ENCODE assay signal across 3 cellular contexts in genomic region chr7:43727003-43727402, GRCh38.
TF ChIP-seq lines count a peak whose summit lies in the region.

No MANE protein-coding gene starts in this region.

TF ChIP-seq in GM23338, 12 proteins besides CTCF, POLR2A, EP300 and RAD21 (continues in another document):
- no peak for TF ChIP-seq ZNF331 (CRISPR knock-in tag; IDR thresholded peaks at IDR 0.05; ENCODE audit: low read depth)
- TF ChIP-seq EZH2phosphoT487 (IDR thresholded peaks at IDR 0.05; ENCODE audit: unreplicated experiment), result no peak
- TF ChIP-seq NANOG (IDR thresholded peaks at IDR 0.05; ENCODE audit: borderline replicate concordance), result no peak
- TF ChIP-seq ZNF114 (CRISPR knock-in tag; IDR thresholded peaks at IDR 0.05), result no peak
- no peak for TF ChIP-seq POLR2AphosphoS5 (IDR thresholded peaks at IDR 0.05; ENCODE audit: low read depth)
- no peak for TF ChIP-seq JUNB (IDR thresholded peaks at IDR 0.05; ENCODE audit: unreplicated experiment)
- no peak for TF ChIP-seq CREB1 (CRISPR knock-in tag; IDR thresholded peaks at IDR 0.05; ENCODE audit: low read depth)
- TF ChIP-seq ZNF462 (CRISPR knock-in tag; IDR thresholded peaks at IDR 0.05), result no peak

TF ChIP-seq in neural cell, 6 proteins besides CTCF, POLR2A, EP300 and RAD21:
- TF ChIP-seq REST (IDR thresholded peaks at IDR 0.05; ENCODE audit: borderline replicate concordance) (no peak), TAF1 (IDR thresholded peaks at IDR 0.05; ENCODE audit: low read depth) (no peak), MXI1 (conservative IDR thresholded peaks at IDR 0.05; ENCODE audit: poor library complexity, severe bottlenecking) (no peak), EZH2 (IDR thresholded peaks at IDR 0.05; ENCODE audit: borderline replicate concordance, insufficient read depth, low read length, poor library complexity, severe bottlenecking) (no peak), POLR2AphosphoS5 (IDR thresholded peaks at IDR 0.05) (no peak), SMC3 (conservative IDR thresholded peaks at IDR 0.05; ENCODE audit: poor library complexity) (no peak)
TF ChIP-seq in neural cell: peak in this region for 0.

TF ChIP-seq in SK-N-SH treated with all-trans-retinoic acid at 6 μM for 48 hours, 23 proteins besides CTCF, POLR2A, EP300 and RAD21:
- TF ChIP-seq ZNF8 (CRISPR knock-in tag; IDR thresholded peaks at IDR 0.05) (no peak), ZFP30 (CRISPR knock-in tag; IDR thresholded peaks at IDR 0.05) (no peak), GLIS3 (CRISPR knock-in tag; IDR thresholded peaks at IDR 0.05) (no peak), TSHZ2 (CRISPR knock-in tag; IDR thresholded peaks at IDR 0.05) (no peak), SNAI2 (CRISPR knock-in tag; IDR thresholded peaks at IDR 0.05) (no peak), TOX (CRISPR knock-in tag; IDR thresholded peaks at IDR 0.05; ENCODE audit: borderline replicate concordance) (no peak), CSRNP3 (CRISPR knock-in tag; IDR thresholded peaks at IDR 0.05) (no peak), ZC3H10 (CRISPR knock-in tag; IDR thresholded peaks at IDR 0.05) (no peak), ZNF70 (CRISPR knock-in tag; IDR thresholded peaks at IDR 0.05) (no peak), RARB (CRISPR knock-in tag; IDR thresholded peaks at IDR 0.05) (no peak), PATZ1 (CRISPR knock-in tag; IDR thresholded peaks at IDR 0.05; ENCODE audit: borderline replicate concordance) (no peak), TCF4 (CRISPR knock-in tag; IDR thresholded peaks at IDR 0.05; ENCODE audit: borderline replicate concordance) (no peak), ZNF565 (CRISPR knock-in tag; conservative IDR thresholded peaks at IDR 0.05; ENCODE audit: low read depth) (no peak), BACH2 (CRISPR knock-in tag; IDR thresholded peaks at IDR 0.05; ENCODE audit: borderline replicate concordance) (no peak)
